Comparison of ENCODE assay signal across 1 cellular context in the genomic region with DNA sequence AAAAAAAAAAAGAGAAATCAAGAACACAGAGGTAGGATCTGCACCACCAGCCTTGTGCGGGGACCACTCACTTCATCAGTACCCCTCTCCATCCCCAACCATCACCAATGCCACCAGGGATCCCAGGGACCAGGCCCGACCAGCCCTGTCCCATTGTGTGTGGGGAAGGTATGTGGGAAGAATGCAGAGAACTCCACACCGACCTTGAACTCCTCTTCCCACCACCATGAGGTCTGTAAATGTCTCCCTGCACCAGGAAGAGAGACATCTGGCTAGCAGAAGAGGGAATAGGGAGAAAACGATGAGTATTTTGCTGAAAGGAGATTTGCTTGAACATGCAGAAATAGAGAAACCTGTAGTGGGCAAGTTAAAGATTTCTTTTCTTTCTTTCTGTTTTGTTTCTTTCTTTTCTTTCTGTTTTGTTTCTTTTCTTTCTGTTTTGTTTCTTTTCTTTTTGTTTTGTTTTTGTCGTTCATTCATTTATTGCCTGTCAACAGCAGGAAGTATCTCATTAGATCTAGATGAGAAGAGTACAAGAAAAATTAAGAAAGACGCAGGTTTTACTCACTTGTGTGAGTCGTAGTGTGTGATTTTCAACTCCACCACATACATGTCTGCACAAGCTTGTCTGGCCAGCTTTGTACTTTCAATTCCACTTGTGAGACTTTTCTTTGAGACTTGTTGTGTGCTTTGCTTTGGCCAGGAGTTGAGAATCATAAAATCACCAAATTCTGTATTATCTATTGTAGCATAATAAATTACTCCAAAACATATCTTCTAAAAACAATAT.
TF ChIP-seq lines count a peak whose summit lies in the region.

No MANE protein-coding gene starts in this region.

TF ChIP-seq in HepG2, 621 proteins besides CTCF, POLR2A, EP300 and RAD21 (continued from another document and continues in another):
- TF ChIP-seq, protein P1, sequence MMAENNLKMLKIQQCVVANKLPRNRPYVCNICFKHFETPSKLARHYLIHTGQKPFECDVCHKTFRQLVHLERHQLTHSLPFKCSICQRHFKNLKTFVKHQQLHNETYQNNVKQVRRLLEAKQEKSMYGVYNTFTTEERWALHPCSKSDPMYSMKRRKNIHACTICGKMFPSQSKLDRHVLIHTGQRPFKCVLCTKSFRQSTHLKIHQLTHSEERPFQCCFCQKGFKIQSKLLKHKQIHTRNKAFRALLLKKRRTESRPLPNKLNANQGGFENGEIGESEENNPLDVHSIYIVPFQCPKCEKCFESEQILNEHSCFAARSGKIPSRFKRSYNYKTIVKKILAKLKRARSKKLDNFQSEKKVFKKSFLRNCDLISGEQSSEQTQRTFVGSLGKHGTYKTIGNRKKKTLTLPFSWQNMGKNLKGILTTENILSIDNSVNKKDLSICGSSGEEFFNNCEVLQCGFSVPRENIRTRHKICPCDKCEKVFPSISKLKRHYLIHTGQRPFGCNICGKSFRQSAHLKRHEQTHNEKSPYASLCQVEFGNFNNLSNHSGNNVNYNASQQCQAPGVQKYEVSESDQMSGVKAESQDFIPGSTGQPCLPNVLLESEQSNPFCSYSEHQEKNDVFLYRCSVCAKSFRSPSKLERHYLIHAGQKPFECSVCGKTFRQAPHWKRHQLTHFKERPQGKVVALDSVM (CRISPR knock-in tag; IDR thresholded peaks at IDR 0.05) = no peak
- TF ChIP-seq, protein P2, sequence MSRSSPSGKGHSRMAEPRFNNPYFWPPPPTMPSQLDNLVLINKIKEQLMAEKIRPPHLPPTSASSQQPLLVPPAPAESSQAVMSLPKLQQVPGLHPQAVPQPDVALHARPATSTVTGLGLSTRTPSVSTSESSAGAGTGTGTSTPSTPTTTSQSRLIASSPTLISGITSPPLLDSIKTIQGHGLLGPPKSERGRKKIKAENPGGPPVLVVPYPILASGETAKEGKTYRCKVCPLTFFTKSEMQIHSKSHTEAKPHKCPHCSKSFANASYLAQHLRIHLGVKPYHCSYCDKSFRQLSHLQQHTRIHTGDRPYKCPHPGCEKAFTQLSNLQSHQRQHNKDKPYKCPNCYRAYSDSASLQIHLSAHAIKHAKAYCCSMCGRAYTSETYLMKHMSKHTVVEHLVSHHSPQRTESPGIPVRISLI (CRISPR knock-in tag; IDR thresholded peaks at IDR 0.05; ENCODE audit: borderline replicate concordance) = no peak; the same call in 1 of the 2 replicates
- TF ChIP-seq THYN1 (CRISPR knock-in tag; IDR thresholded peaks at IDR 0.05; ENCODE audit: borderline replicate concordance, low read depth) (no peak), HNRNPLL (IDR thresholded peaks at IDR 0.05; ENCODE audit: low read depth, low read length, poor library complexity, severe bottlenecking) (no peak), ZNF547 (CRISPR knock-in tag; IDR thresholded peaks at IDR 0.05) (no peak), XBP1 (CRISPR knock-in tag; IDR thresholded peaks at IDR 0.05) (no peak), ZNF598 (CRISPR knock-in tag; IDR thresholded peaks at IDR 0.05; ENCODE audit: borderline replicate concordance) (no peak), NCOR1 (IDR thresholded peaks at IDR 0.05; ENCODE audit: borderline replicate concordance, low read length) (no peak), ZNF878 (CRISPR knock-in tag; IDR thresholded peaks at IDR 0.05) (no peak), ZNF674 (CRISPR knock-in tag; IDR thresholded peaks at IDR 0.05; ENCODE audit: low read depth) (no peak), IRX3 (CRISPR knock-in tag; IDR thresholded peaks at IDR 0.05; ENCODE audit: borderline replicate concordance, low read depth) (no peak), CHD2 (IDR thresholded peaks at IDR 0.05; ENCODE audit: low read depth, low read length) (no peak), NCOA5 (CRISPR knock-in tag; IDR thresholded peaks at IDR 0.05) (no peak), ZBTB3 (CRISPR knock-in tag; IDR thresholded peaks at IDR 0.05; ENCODE audit: borderline replicate concordance, low read depth) (no peak), ARNT (IDR thresholded peaks at IDR 0.05) (no peak), AKAP8 (CRISPR knock-in tag; IDR thresholded peaks at IDR 0.05) (no peak), ZNF326 (CRISPR knock-in tag; IDR thresholded peaks at IDR 0.05; ENCODE audit: borderline replicate concordance) (no peak), PAX8 (CRISPR knock-in tag; IDR thresholded peaks at IDR 0.05; ENCODE audit: borderline replicate concordance) (no peak), ZNF564 (CRISPR knock-in tag; IDR thresholded peaks at IDR 0.05) (no peak), SATB2 (CRISPR knock-in tag; IDR thresholded peaks at IDR 0.05) (no peak), ZFP36L2 (CRISPR knock-in tag; IDR thresholded peaks at IDR 0.05) (no peak)
- TF ChIP-seq, protein P3, sequence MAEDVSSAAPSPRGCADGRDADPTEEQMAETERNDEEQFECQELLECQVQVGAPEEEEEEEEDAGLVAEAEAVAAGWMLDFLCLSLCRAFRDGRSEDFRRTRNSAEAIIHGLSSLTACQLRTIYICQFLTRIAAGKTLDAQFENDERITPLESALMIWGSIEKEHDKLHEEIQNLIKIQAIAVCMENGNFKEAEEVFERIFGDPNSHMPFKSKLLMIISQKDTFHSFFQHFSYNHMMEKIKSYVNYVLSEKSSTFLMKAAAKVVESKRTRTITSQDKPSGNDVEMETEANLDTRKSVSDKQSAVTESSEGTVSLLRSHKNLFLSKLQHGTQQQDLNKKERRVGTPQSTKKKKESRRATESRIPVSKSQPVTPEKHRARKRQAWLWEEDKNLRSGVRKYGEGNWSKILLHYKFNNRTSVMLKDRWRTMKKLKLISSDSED (CRISPR knock-in tag; IDR thresholded peaks at IDR 0.05) = no peak
- TF ChIP-seq, protein P4, sequence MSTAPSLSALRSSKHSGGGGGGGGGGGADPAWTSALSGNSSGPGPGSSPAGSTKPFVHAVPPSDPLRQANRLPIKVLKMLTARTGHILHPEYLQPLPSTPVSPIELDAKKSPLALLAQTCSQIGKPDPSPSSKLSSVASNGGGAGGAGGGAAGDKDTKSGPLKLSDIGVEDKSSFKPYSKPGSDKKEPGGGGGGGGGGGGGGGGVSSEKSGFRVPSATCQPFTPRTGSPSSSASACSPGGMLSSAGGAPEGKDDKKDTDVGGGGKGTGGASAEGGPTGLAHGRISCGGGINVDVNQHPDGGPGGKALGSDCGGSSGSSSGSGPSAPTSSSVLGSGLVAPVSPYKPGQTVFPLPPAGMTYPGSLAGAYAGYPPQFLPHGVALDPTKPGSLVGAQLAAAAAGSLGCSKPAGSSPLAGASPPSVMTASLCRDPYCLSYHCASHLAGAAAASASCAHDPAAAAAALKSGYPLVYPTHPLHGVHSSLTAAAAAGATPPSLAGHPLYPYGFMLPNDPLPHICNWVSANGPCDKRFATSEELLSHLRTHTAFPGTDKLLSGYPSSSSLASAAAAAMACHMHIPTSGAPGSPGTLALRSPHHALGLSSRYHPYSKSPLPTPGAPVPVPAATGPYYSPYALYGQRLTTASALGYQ (CRISPR knock-in tag; IDR thresholded peaks at IDR 0.05) = 0 out of 2 replicates have a peak, but pooled peaks have one; percentile 12
- TF ChIP-seq, protein P5, sequence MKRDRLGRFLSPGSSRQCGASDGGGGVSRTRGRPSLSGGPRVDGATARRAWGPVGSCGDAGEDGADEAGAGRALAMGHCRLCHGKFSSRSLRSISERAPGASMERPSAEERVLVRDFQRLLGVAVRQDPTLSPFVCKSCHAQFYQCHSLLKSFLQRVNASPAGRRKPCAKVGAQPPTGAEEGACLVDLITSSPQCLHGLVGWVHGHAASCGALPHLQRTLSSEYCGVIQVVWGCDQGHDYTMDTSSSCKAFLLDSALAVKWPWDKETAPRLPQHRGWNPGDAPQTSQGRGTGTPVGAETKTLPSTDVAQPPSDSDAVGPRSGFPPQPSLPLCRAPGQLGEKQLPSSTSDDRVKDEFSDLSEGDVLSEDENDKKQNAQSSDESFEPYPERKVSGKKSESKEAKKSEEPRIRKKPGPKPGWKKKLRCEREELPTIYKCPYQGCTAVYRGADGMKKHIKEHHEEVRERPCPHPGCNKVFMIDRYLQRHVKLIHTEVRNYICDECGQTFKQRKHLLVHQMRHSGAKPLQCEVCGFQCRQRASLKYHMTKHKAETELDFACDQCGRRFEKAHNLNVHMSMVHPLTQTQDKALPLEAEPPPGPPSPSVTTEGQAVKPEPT (CRISPR knock-in tag; IDR thresholded peaks at IDR 0.05; ENCODE audit: low read depth) = no peak
- TF ChIP-seq, protein P6, sequence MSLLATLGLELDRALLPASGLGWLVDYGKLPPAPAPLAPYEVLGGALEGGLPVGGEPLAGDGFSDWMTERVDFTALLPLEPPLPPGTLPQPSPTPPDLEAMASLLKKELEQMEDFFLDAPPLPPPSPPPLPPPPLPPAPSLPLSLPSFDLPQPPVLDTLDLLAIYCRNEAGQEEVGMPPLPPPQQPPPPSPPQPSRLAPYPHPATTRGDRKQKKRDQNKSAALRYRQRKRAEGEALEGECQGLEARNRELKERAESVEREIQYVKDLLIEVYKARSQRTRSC (CRISPR knock-in tag; IDR thresholded peaks at IDR 0.05; ENCODE audit: low read depth) = no peak
- TF ChIP-seq, protein P7, sequence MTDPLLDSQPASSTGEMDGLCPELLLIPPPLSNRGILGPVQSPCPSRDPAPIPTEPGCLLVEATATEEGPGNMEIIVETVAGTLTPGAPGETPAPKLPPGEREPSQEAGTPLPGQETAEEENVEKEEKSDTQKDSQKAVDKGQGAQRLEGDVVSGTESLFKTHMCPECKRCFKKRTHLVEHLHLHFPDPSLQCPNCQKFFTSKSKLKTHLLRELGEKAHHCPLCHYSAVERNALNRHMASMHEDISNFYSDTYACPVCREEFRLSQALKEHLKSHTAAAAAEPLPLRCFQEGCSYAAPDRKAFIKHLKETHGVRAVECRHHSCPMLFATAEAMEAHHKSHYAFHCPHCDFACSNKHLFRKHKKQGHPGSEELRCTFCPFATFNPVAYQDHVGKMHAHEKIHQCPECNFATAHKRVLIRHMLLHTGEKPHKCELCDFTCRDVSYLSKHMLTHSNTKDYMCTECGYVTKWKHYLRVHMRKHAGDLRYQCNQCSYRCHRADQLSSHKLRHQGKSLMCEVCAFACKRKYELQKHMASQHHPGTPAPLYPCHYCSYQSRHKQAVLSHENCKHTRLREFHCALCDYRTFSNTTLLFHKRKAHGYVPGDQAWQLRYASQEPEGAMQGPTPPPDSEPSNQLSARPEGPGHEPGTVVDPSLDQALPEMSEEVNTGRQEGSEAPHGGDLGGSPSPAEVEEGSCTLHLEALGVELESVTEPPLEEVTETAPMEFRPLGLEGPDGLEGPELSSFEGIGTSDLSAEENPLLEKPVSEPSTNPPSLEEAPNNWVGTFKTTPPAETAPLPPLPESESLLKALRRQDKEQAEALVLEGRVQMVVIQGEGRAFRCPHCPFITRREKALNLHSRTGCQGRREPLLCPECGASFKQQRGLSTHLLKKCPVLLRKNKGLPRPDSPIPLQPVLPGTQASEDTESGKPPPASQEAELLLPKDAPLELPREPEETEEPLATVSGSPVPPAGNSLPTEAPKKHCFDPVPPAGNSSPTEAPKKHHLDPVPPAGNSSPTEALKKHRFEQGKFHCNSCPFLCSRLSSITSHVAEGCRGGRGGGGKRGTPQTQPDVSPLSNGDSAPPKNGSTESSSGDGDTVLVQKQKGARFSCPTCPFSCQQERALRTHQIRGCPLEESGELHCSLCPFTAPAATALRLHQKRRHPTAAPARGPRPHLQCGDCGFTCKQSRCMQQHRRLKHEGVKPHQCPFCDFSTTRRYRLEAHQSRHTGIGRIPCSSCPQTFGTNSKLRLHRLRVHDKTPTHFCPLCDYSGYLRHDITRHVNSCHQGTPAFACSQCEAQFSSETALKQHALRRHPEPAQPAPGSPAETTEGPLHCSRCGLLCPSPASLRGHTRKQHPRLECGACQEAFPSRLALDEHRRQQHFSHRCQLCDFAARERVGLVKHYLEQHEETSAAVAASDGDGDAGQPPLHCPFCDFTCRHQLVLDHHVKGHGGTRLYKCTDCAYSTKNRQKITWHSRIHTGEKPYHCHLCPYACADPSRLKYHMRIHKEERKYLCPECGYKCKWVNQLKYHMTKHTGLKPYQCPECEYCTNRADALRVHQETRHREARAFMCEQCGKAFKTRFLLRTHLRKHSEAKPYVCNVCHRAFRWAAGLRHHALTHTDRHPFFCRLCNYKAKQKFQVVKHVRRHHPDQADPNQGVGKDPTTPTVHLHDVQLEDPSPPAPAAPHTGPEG (CRISPR knock-in tag; IDR thresholded peaks at IDR 0.05) = no peak
- TF ChIP-seq, protein P8, sequence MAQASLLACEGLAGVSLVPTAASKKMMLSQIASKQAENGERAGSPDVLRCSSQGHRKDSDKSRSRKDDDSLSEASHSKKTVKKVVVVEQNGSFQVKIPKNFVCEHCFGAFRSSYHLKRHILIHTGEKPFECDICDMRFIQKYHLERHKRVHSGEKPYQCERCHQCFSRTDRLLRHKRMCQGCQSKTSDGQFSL (CRISPR knock-in tag; IDR thresholded peaks at IDR 0.05) = no peak
- TF ChIP-seq, protein P9, sequence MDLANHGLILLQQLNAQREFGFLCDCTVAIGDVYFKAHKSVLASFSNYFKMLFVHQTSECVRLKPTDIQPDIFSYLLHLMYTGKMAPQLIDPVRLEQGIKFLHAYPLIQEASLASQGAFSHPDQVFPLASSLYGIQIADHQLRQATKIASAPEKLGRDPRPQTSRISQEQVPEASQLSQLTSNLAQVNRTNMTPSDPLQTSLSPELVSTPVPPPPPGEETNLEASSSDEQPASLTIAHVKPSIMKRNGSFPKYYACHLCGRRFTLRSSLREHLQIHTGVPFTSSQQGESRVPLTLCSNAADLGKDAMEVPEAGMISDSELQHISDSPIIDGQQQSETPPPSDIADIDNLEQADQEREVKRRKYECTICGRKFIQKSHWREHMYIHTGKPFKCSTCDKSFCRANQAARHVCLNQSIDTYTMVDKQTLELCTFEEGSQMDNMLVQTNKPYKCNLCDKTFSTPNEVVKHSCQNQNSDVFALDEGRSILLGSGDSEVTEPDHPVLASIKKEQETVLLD (CRISPR knock-in tag; IDR thresholded peaks at IDR 0.05; ENCODE audit: low read depth) = no peak
- TF ChIP-seq, protein P10, sequence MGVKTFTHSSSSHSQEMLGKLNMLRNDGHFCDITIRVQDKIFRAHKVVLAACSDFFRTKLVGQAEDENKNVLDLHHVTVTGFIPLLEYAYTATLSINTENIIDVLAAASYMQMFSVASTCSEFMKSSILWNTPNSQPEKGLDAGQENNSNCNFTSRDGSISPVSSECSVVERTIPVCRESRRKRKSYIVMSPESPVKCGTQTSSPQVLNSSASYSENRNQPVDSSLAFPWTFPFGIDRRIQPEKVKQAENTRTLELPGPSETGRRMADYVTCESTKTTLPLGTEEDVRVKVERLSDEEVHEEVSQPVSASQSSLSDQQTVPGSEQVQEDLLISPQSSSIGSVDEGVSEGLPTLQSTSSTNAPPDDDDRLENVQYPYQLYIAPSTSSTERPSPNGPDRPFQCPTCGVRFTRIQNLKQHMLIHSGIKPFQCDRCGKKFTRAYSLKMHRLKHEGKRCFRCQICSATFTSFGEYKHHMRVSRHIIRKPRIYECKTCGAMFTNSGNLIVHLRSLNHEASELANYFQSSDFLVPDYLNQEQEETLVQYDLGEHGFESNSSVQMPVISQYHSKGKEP (CRISPR knock-in tag; IDR thresholded peaks at IDR 0.05) = no peak
